In genomic region chr6:32410906-32411305, GRCh38 we compare ENCODE assay signal across 10 cellular contexts. TPM values are rescaled to one million over a fixed set of nuclear protein-coding genes. Genes with fewer than 3 reads are reported as not detected.
"Had no signal": no experiment of that assay in that cellular context is flagged by ENCODE, and none has a peak within 500 bp of the region (broad histone marks: within the 10 kb centered on the region; RNA-seq: fewer than 3 reads in every experiment).

No MANE protein-coding gene starts in this region.

- H3K36me3 ChIP-seq: HAP-1 had no signal

- H3K4me3 ChIP-seq: GM23248, HAP-1 had no signal

- DNase-seq: GM23248, GOT3, H7 had no signal

- H2AFZ ChIP-seq: GM23248 had no signal

- H3K9me3 ChIP-seq: HAP-1 had no signal

- ATAC-seq: HCT116, HepG2 had no signal

- H3K9ac ChIP-seq: GM23248 had no signal

- H3K27ac ChIP-seq: GM23248, HL-60 had no signal

RNA-seq across cellular contexts. Expression of gene BTNL2, which starts 3.9 kb away (rescaled TPM):
- total RNA-seq: GM23248, H4, H7, HepG2, HT1080 had no signal
- polyA plus RNA-seq: GM23248, HepG2, IgD-negative memory B cell had no signal

RNA-seq across cellular contexts. Expression of gene HLA-DRA, which starts 28.8 kb away (rescaled TPM):
- total RNA-seq: GM23248, H7, HepG2 had no signal
- polyA plus RNA-seq: HepG2 had no signal

RNA-seq across cellular contexts. Expression of gene TSBP1, which starts 39.2 kb away (rescaled TPM):
- total RNA-seq: GM23248, H4, H7, HepG2, HT1080 had no signal
- polyA plus RNA-seq: GM23248, HepG2 had no signal
